ENCODE assay signal across 8 cellular contexts in the genomic region with DNA sequence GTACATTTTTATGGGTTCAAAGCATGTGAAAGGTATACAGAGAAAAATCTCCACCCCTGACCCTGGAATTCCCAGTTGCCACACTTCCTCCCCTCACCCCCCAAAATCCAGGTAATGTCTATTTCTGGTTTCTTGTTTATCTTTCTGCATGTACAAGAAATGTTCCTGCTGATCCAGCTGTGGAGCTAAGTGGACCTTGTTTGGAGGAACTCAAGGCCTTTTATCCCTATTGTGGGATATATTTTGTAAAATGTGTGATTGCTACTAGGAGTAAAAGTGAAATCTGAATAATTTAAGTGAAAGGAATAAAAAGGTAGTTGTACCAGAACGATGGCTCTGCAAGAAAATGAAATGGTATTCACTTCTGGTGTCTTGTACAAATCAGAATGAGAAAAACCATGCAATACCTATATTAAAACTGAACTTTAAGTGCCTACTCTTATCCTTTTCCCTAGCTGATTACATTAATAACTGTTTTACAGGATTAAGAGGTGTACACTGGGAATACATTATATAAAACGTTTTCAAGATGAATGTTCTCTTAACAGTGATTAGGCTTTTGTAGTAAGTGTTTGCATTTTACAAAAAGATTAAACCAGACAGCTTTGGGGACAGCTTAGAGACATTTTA. TPM values are rescaled to one million over a fixed set of nuclear protein-coding genes. Genes with fewer than 3 reads are reported as not detected.
A peak's percentile ranks its signal among the peaks of the same experiment; 100 is the strongest.
DNase-seq lines count a peak whose midpoint lies in the region; ATAC-seq and TF ChIP-seq lines count a peak whose summit lies in the region.

No MANE protein-coding gene starts in this region.

- intact Hi-C loops in right cardiac atrium (cut with DNase I) = no loop called here

- DNase-seq in NCI-H2227 treated with DMSO at 0.1 percent for 48 hours (lab: John Stamatoyannopoulos, UW) (peak; percentile 41), NCI-H2227 (lab: John Stamatoyannopoulos, UW; ENCODE audit: unreplicated experiment) (no peak), right cardiac atrium (no peak), iPS-NIHi11 (ENCODE audit: low spot score) (no peak), islet precursor cell (no peak)
- no peak for DNase-seq in activated naive CD4-positive, alpha-beta T cell treated with anti-CD3 and anti-CD28 coated beads, Interleukin-2, amount 50 U/mL, for 72 hours (ENCODE audit: low spot score in 2 of 2)

- TF ChIP-seq CTCF in VCaP (conservative IDR thresholded peaks at IDR 0.05) = no peak

- H3K36me3 Mint-ChIP-seq in stimulated activated memory B cell treated with anti-CD40 and anti-IgM and Interleukin-4, amounts not matched to agents 10 μg/mL and 1 μg/mL and 100 μg/mL, for 72 hours = peaks cover 11% of the 10 kb centered on the region
- peaks cover 16 to 17% of the 10 kb centered on the region in 2 donors for H3K36me3 Mint-ChIP-seq in activated naive CD4-positive, alpha-beta T cell treated with anti-CD3 and anti-CD28 coated beads, Interleukin-2, amount 50 U/mL, for 72 hours

- no peak for ATAC-seq in right cardiac atrium
- no peak for ATAC-seq in stimulated activated memory B cell treated with anti-CD40 and anti-IgM and Interleukin-4, amounts not matched to agents 10 μg/mL and 1 μg/mL and 100 μg/mL, for 72 hours
- ATAC-seq in activated naive CD4-positive, alpha-beta T cell treated with anti-CD3 and anti-CD28 coated beads, Interleukin-2, amount 50 U/mL, for 72 hours = no peak

- H3K9me3 Mint-ChIP-seq in stimulated activated memory B cell treated with anti-CD40 and anti-IgM and Interleukin-4, amounts not matched to agents 10 μg/mL and 1 μg/mL and 100 μg/mL, for 72 hours = no peaks in the 10 kb centered on the region
- no peaks in the 10 kb centered on the region for H3K9me3 Mint-ChIP-seq in activated naive CD4-positive, alpha-beta T cell treated with anti-CD3 and anti-CD28 coated beads, Interleukin-2, amount 50 U/mL, for 72 hours

- H3K27ac ChIP-seq in VCaP = peak overlapping the region; percentile 98
- peak overlapping the region; percentile 25 for H3K27ac ChIP-seq in right cardiac atrium (ENCODE audit: low read length)

- H3K4me3 ChIP-seq in right cardiac atrium (ENCODE audit: low read length) = no peak overlapping the region

- H3K27me3 Mint-ChIP-seq in stimulated activated memory B cell treated with anti-CD40 and anti-IgM and Interleukin-4, amounts not matched to agents 10 μg/mL and 1 μg/mL and 100 μg/mL, for 72 hours = no peaks in the 10 kb centered on the region

- no peaks in the 10 kb centered on the region for H3K9me3 ChIP-seq in right cardiac atrium (ENCODE audit: control insufficient read depth, low read length)

- peak overlapping the region; percentile 54 for H3K4me3 Mint-ChIP-seq in stimulated activated memory B cell treated with anti-CD40 and anti-IgM and Interleukin-4, amounts not matched to agents 10 μg/mL and 1 μg/mL and 100 μg/mL, for 72 hours

- H3K4me1 ChIP-seq in right cardiac atrium (ENCODE audit: control insufficient read depth, insufficient read depth, low read length) = peaks cover 4% of the 10 kb centered on the region

- WGBS in right cardiac atrium = 13% methylated on average over 2 of the region's 2 CpGs

- peaks cover 54% of the 10 kb centered on the region for H3K4me1 Mint-ChIP-seq in stimulated activated memory B cell treated with anti-CD40 and anti-IgM and Interleukin-4, amounts not matched to agents 10 μg/mL and 1 μg/mL and 100 μg/mL, for 72 hours

- peak overlapping the region; percentile 98 for H3K27ac Mint-ChIP-seq in stimulated activated memory B cell treated with anti-CD40 and anti-IgM and Interleukin-4, amounts not matched to agents 10 μg/mL and 1 μg/mL and 100 μg/mL, for 72 hours
- no peak overlapping the region for H3K27ac Mint-ChIP-seq in activated naive CD4-positive, alpha-beta T cell treated with anti-CD3 and anti-CD28 coated beads, Interleukin-2, amount 50 U/mL, for 72 hours

- no peaks in the 10 kb centered on the region for H3K27me3 ChIP-seq in right cardiac atrium (ENCODE audit: control insufficient read depth, insufficient read depth)

RNA-seq across cellular contexts. Expression of a gene that starts 3.1 kb away (rescaled TPM):
- 10 to 100 TPM; 25.9 to 34.2 (median 31.9) TPM for total RNA-seq in right cardiac atrium
- 15.2 TPM for polyA plus RNA-seq in right cardiac atrium
- total RNA-seq in activated naive CD4-positive, alpha-beta T cell treated with anti-CD3 and anti-CD28 coated beads, Interleukin-2, amount 50 U/mL, for 72 hours = 10 to 100 TPM; 52.1 to 63.4 TPM

RNA-seq across cellular contexts. Expression of a gene that starts 43.1 kb away (rescaled TPM):
- total RNA-seq in right cardiac atrium = 1 to 10 TPM; 3.3 to 4.0 (median 3.5) TPM
- polyA plus RNA-seq in right cardiac atrium = 11.7 TPM
- 1 to 10 TPM; 2.2 to 2.5 TPM for total RNA-seq in activated naive CD4-positive, alpha-beta T cell treated with anti-CD3 and anti-CD28 coated beads, Interleukin-2, amount 50 U/mL, for 72 hours
